ENCODE assay signal across 31 cellular contexts in the genomic region with DNA sequence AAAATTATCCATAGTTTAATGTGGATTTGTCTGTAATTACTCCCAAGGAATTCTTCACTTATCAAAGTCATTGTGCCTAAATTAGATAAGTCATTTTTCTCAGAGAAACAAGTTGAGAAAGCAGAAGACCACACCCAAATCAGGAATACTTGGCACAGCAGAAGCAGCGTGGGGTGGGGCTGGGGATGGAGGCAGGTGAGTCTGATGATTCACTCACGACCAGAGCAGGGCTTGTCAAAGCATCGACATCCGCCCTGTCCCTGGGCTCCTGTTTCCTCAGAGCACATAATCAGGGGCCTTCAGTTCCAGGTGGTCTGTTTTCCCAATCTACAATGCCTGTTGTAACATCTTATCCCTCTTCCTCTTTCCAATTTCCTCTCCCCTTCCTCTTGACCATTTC. TPM values are rescaled to one million over a fixed set of nuclear protein-coding genes. Genes with fewer than 3 reads are reported as not detected.
A peak's percentile ranks its signal among the peaks of the same experiment; 100 is the strongest.
DNase-seq lines count a peak whose midpoint lies in the region; ATAC-seq and TF ChIP-seq lines count a peak whose summit lies in the region.
"Had no signal": no experiment of that assay in that cellular context is flagged by ENCODE, and none has a peak within 500 bp of the region (broad histone marks: within the 10 kb centered on the region; RNA-seq: fewer than 3 reads in every experiment).

No MANE protein-coding gene starts in this region.

- peak; percentile 28 for DNase-seq in HPDE6-E6E7 (ENCODE audit: extremely low spot score)
- DNase-seq in SW480 (ENCODE audit: low spot score) = peak; percentile 43
- no peak for DNase-seq in hippocampal formation (lab: John Stamatoyannopoulos, UW)
- DNase-seq in activated CD8-positive, alpha-beta memory T cell treated with anti-CD3 and anti-CD28 coated beads, Interleukin-2, amount 50 U/mL, for 4 hours = no peak
- no peak for DNase-seq in NCI-H1694 treated with DMSO at 0.1 percent for 48 hours (lab: John Stamatoyannopoulos, UW)
- no peak for DNase-seq in mucosa of descending colon
- DNase-seq: AML-193; CD4-positive, alpha-beta memory T cell; COR-L47; EL; GDM1; GOT3; Karpas-422; MV-4-11; NCI-H1105; NCI-H1436 treated with DMSO at 0.1 percent for 48 hours; NCI-H2029; NCI-H446 treated with DMSO at 0.1 percent for 48 hours; NCI-H526; NCI-H82; NK-92 treated with Interleukin-12 subunit alpha and Interleukin-12 subunit beta, amount 100 ng/mL, for 24 hours; SHP77 had no signal

- H3K36me3 ChIP-seq in mucosa of descending colon (ENCODE audit: low read depth) = no peaks in the 10 kb centered on the region
- H3K36me3 ChIP-seq: BLaER1 treated with 17β-estradiol and CSF1 and Interleukin-3, amounts not matched to agents 10 nM and 100 nM; HAP-1 had no signal

- H3K4me1 ChIP-seq in mucosa of descending colon (ENCODE audit: low read depth) = no peaks in the 10 kb centered on the region
- H3K4me1 ChIP-seq: A549, HAP-1 had no signal

- ATAC-seq in esophagus mucosa (peak; percentile 98), mucosa of descending colon (no peak)
- ATAC-seq: A549, GM12878 had no signal

- no peaks in the 10 kb centered on the region for H3K9me3 ChIP-seq in mucosa of descending colon
- H3K9me3 ChIP-seq: A549, HAP-1 had no signal

- H3K4me3 ChIP-seq in mucosa of descending colon = no peak overlapping the region
- H3K4me3 ChIP-seq: A549; BLaER1 treated with 17β-estradiol and CSF1 and Interleukin-3, amounts not matched to agents 10 nM and 100 nM; GM12878; HAP-1; PC-9 had no signal

- no peak for TF ChIP-seq CTCF in mucosa of descending colon (IDR thresholded peaks at IDR 0.05)

- intact Hi-C loops in mucosa of descending colon (cut with DNase I, micrococcal nuclease) = no loop called here

RNA-seq across cellular contexts. Expression of gene COLEC12, which starts 31.5 kb away (rescaled TPM):
- 0.68 TPM for total RNA-seq in esophagus mucosa
- 10 to 100 TPM in 1 of 3 donors, 1 to 10 TPM in 2; 2.4 to 12.1 (median 4.7) TPM for total RNA-seq in mucosa of descending colon
- total RNA-seq: HT-29, PC-9 had no signal

RNA-seq across cellular contexts. Expression of gene CETN1, which starts 48.2 kb away (rescaled TPM):
- total RNA-seq in esophagus mucosa (not detected), mucosa of descending colon (not detected)
- total RNA-seq: CD4-positive, alpha-beta memory T cell; GM12878; HT-29; M059J; PC-9; RPMI7951 had no signal

Comparison
In these comparisons a context has a peak if more than half of its experiments do, and no peak if none do; other contexts are left out.
1. DNase-seq: peak in HPDE6-E6E7 (single experiment) and SW480 (single experiment); none in hippocampal formation (0 of 2), activated CD8-positive, alpha-beta memory T cell treated with anti-CD3 and anti-CD28 coated beads, Interleukin-2, amount 50 U/mL, for 4 hours (single experiment), NCI-H1694 treated with DMSO at 0.1 percent for 48 hours (single experiment) and mucosa of descending colon (0 of 3).